In genomic region chr4:71236226-71236625, GRCh38 we compare ENCODE assay signal across 1 cellular context.
TF ChIP-seq lines count a peak whose summit lies in the region.

No MANE protein-coding gene starts in this region.

TF ChIP-seq in IMR-90, 13 proteins besides CTCF, POLR2A, EP300 and RAD21:
- TF ChIP-seq, protein P1, sequence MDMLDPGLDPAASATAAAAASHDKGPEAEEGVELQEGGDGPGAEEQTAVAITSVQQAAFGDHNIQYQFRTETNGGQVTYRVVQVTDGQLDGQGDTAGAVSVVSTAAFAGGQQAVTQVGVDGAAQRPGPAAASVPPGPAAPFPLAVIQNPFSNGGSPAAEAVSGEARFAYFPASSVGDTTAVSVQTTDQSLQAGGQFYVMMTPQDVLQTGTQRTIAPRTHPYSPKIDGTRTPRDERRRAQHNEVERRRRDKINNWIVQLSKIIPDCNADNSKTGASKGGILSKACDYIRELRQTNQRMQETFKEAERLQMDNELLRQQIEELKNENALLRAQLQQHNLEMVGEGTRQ (IDR thresholded peaks at IDR 0.05; ENCODE audit: low read depth, low read length) = no peak
- no peak for TF ChIP-seq FOS (IDR thresholded peaks at IDR 0.05; ENCODE audit: low read depth, low read length)
- TF ChIP-seq MXI1 (IDR thresholded peaks at IDR 0.05; ENCODE audit: borderline replicate concordance, low read depth, low read length) = no peak
- TF ChIP-seq ELK1 (IDR thresholded peaks at IDR 0.05; ENCODE audit: borderline replicate concordance, low read depth, low read length) = no peak
